In genomic region chr20:58896820-58897219, GRCh38 we compare ENCODE assay signal across 1 cellular context.
TF ChIP-seq lines count a peak whose summit lies in the region.

No MANE protein-coding gene starts in this region.

TF ChIP-seq in HepG2, 621 proteins besides CTCF, POLR2A, EP300 and RAD21:
- TF ChIP-seq RBFOX2 (IDR thresholded peaks at IDR 0.05; ENCODE audit: low read depth, low read length) (0 out of 2 replicates have a peak, but pooled peaks have one; percentile 10), ELK4 (CRISPR knock-in tag; IDR thresholded peaks at IDR 0.05; ENCODE audit: borderline replicate concordance) (no peak), POLR2AphosphoS2 (IDR thresholded peaks at IDR 0.05; ENCODE audit: low read depth, low read length) (0 out of 2 replicates have a peak, but pooled peaks have one; percentile 6), BHLHE40 (IDR thresholded peaks at IDR 0.05; ENCODE audit: low read length) (no peak), FIP1L1 (IDR thresholded peaks at IDR 0.05; ENCODE audit: borderline replicate concordance, insufficient read depth, low read depth, low read length) (no peak), CREB1 (IDR thresholded peaks at IDR 0.05) (0 out of 2 replicates have a peak, but pooled peaks have one; percentile 24), CREB1 (CRISPR knock-in tag; IDR thresholded peaks at IDR 0.05) (no peak), ZNF441 (CRISPR knock-in tag; IDR thresholded peaks at IDR 0.05; ENCODE audit: borderline replicate concordance) (no peak), CENPT (CRISPR knock-in tag; IDR thresholded peaks at IDR 0.05; ENCODE audit: low read depth) (no peak), ATF7 (IDR thresholded peaks at IDR 0.05) (peak; percentile 82), ATF7 (CRISPR knock-in tag; IDR thresholded peaks at IDR 0.05) (no peak), KIAA2018 (CRISPR knock-in tag; IDR thresholded peaks at IDR 0.05; ENCODE audit: borderline replicate concordance) (no peak), ZNF619 (CRISPR knock-in tag; IDR thresholded peaks at IDR 0.05) (no peak)
